ENCODE assay signal across 7 cellular contexts in the genomic region with DNA sequence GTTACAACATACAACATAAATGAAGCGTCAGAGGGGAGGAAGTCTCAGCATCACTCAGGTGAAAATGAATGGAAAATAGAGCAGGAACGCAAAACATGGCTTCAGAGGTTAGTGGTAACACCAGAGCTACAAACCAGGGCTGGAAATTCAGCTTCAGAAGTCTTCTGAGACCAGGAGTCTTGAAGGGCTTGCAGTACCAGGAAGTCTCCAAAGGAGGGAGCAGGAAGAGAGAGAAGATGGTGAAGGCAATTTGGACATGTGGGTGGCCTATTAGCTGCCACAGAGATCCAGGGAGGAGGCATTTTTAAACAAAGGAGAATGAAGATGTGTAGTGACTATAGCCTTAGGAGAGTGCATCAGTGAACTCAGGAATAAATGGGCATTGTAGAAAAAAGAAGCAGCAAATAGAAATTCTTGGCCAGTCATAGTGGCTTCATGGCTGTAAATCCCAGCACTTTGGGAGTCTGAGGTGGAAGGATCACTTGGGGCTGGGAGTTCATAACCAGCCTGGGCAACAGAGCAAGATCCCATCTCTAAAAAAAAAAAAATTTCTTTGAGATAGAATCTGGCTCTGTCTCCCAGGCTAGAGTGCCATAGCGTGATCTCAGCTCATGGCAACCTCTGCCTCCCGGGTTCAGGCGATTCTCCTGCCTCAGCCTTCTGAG. TPM values are rescaled to one million over a fixed set of nuclear protein-coding genes. Genes with fewer than 3 reads are reported as not detected.
DNase-seq lines count a peak whose midpoint lies in the region; ATAC-seq and TF ChIP-seq lines count a peak whose summit lies in the region.

No MANE protein-coding gene starts in this region.

- no peak for TF ChIP-seq POLR2A in stomach (IDR thresholded peaks at IDR 0.05)

- H3K79me2 ChIP-seq in DND-41 (ENCODE audit: insufficient read depth, low read length), result no peaks in the 10 kb centered on the region
- H3K79me2 ChIP-seq in Loucy (ENCODE audit: insufficient read depth, low read length), result no peaks in the 10 kb centered on the region

- WGBS in stomach, 5 donors, result 68 to 78% (median 75%) methylated on average over 5 of the region's 5 CpGs

- no peak overlapping the region for H3K9ac ChIP-seq in DND-41 (ENCODE audit: low read depth, low read length)
- H3K9ac ChIP-seq in Loucy (ENCODE audit: low read depth, low read length, poor library complexity, severe bottlenecking), result no peak overlapping the region

- DNase-seq in DND-41 (peak; percentile 63), SK-N-DZ (ENCODE audit: low spot score) (peak; percentile 85), kidney glomerular epithelial cell (lab: John Stamatoyannopoulos, UW) (peak; percentile 62), stomach (peak; percentile 59)
- DNase-seq in central memory CD4-positive, alpha-beta T cell, result peak; percentile 34

- H3K4me1 ChIP-seq in DND-41 (ENCODE audit: insufficient read depth, low read length), result no peaks in the 10 kb centered on the region
- H3K4me1 ChIP-seq in Loucy (ENCODE audit: insufficient read depth, low read length, poor library complexity, severe bottlenecking), result no peaks in the 10 kb centered on the region
- no peaks in the 10 kb centered on the region for H3K4me1 ChIP-seq in stomach

- H3K4me3 ChIP-seq in DND-41 (ENCODE audit: low read depth in 1 of 2, low read length in 2 of 2) (no peak overlapping the region), Loucy (ENCODE audit: low read length, poor library complexity, severe bottlenecking) (no peak overlapping the region), stomach (no peak overlapping the region)

- H2AFZ ChIP-seq in DND-41 (ENCODE audit: low read depth, low read length), result peak overlapping the region; percentile 51
- H2AFZ ChIP-seq in Loucy (ENCODE audit: low read length), result peak overlapping the region; percentile 62

- H3K4me2 ChIP-seq in DND-41 (ENCODE audit: insufficient read depth, low read length) (no peak overlapping the region), Loucy (ENCODE audit: low read depth, low read length, poor library complexity, severe bottlenecking) (no peak overlapping the region)

- no peak overlapping the region for H3K27ac ChIP-seq in DND-41 (ENCODE audit: low read length)
- no peak overlapping the region for H3K27ac ChIP-seq in stomach

- no peaks in the 10 kb centered on the region for H3K27me3 ChIP-seq in DND-41 (ENCODE audit: insufficient read depth, low read length, poor library complexity)
- H3K27me3 ChIP-seq in Loucy (ENCODE audit: insufficient read depth, low read length, poor library complexity, severe bottlenecking), result no peaks in the 10 kb centered on the region
- no peaks in the 10 kb centered on the region for H3K27me3 ChIP-seq in stomach

- H4K20me1 ChIP-seq in DND-41 (ENCODE audit: insufficient read depth, low read length) (no peaks in the 10 kb centered on the region), Loucy (ENCODE audit: insufficient read depth, low read length, poor library complexity, severe bottlenecking) (no peaks in the 10 kb centered on the region)

- H3K36me3 ChIP-seq in DND-41 (ENCODE audit: insufficient read depth, low read length), result no peaks in the 10 kb centered on the region
- no peaks in the 10 kb centered on the region for H3K36me3 ChIP-seq in Loucy (ENCODE audit: insufficient read depth, low read length)
- no peaks in the 10 kb centered on the region for H3K36me3 ChIP-seq in stomach

- intact Hi-C loops in stomach (cut with DNase I; ENCODE audit: low total_unique reads), result no loop called here

- TF ChIP-seq CTCF in DND-41 (IDR thresholded peaks at IDR 0.05; ENCODE audit: borderline replicate concordance, extremely low read depth, low read length, poor library complexity, severe bottlenecking) (peak; percentile 89), Loucy (conservative IDR thresholded peaks at IDR 0.05; ENCODE audit: low read length) (peak; percentile 84), stomach (IDR thresholded peaks at IDR 0.05) (peak in 5 of 7 experiments; percentile 72 to 85 (median 79))

- peak; percentile 94 for ATAC-seq in DND-41 (ENCODE audit: insufficient read depth, low read depth)
- ATAC-seq in GM21515 (IDR thresholded peaks at IDR 0.05; ENCODE audit: unreplicated experiment), result peak; percentile 72

- no peaks in the 10 kb centered on the region for H3K9me2 ChIP-seq in Loucy (replicated peaks; ENCODE audit: low read depth, low read length)

- H3F3A ChIP-seq in Loucy (ENCODE audit: low read depth), result no peaks in the 10 kb centered on the region

- no peak for TF ChIP-seq EP300 in stomach (IDR thresholded peaks at IDR 0.05)

- H3K9me3 ChIP-seq in DND-41 (ENCODE audit: insufficient read depth, low read length, severe bottlenecking) (no peaks in the 10 kb centered on the region), Loucy (ENCODE audit: insufficient read depth, low read depth, low read length) (no peaks in the 10 kb centered on the region), stomach (no peaks in the 10 kb centered on the region)

RNA-seq across cellular contexts. Expression of a gene that starts 9.3 kb away (rescaled TPM):
- 5.5 and 5.9 TPM in 2 replicates for polyA plus RNA-seq in SK-N-DZ (2014; cell fraction: cytosol; rRNA removed)
- 4.0 and 7.0 TPM in 2 replicates for polyA plus RNA-seq in SK-N-DZ (2014; cell fraction: nucleus; rRNA removed)
- total RNA-seq in stomach, result 10 to 100 TPM in 2 of 5 donors, 1 to 10 TPM in 3; 1.2 to 22.3 (median 9.9) TPM
- polyA plus RNA-seq in stomach, result under 1 TPM; under 0.01 to 0.20 (median 0.19) TPM

RNA-seq across cellular contexts. Expression of a gene that starts 23.6 kb away (rescaled TPM):
- polyA plus RNA-seq in SK-N-DZ (2014; cell fraction: cytosol; rRNA removed), result 8.3 and 8.7 TPM in 2 replicates
- polyA plus RNA-seq in SK-N-DZ (2014; cell fraction: nucleus; rRNA removed), result 34.1 and 48.2 TPM in 2 replicates
- total RNA-seq in stomach, result 10 to 100 TPM in 4 of 5 donors, 1 to 10 TPM in 1; 4.1 to 89.7 (median 29.8) TPM
- polyA plus RNA-seq in stomach, result 1 to 10 TPM; 8.1 to 9.3 (median 8.3) TPM

Comparison
In these comparisons a context has a peak if more than half of its experiments do, and no peak if none do; other contexts are left out.
1. DNase-seq: peak in every context shown above with its lines; median percentile 85 in SK-N-DZ; 63 in DND-41; 62 in kidney glomerular epithelial cell; 59 in stomach; 34 in central memory CD4-positive, alpha-beta T cell.